ENCODE assay signal across 1 cellular context in the genomic region with DNA sequence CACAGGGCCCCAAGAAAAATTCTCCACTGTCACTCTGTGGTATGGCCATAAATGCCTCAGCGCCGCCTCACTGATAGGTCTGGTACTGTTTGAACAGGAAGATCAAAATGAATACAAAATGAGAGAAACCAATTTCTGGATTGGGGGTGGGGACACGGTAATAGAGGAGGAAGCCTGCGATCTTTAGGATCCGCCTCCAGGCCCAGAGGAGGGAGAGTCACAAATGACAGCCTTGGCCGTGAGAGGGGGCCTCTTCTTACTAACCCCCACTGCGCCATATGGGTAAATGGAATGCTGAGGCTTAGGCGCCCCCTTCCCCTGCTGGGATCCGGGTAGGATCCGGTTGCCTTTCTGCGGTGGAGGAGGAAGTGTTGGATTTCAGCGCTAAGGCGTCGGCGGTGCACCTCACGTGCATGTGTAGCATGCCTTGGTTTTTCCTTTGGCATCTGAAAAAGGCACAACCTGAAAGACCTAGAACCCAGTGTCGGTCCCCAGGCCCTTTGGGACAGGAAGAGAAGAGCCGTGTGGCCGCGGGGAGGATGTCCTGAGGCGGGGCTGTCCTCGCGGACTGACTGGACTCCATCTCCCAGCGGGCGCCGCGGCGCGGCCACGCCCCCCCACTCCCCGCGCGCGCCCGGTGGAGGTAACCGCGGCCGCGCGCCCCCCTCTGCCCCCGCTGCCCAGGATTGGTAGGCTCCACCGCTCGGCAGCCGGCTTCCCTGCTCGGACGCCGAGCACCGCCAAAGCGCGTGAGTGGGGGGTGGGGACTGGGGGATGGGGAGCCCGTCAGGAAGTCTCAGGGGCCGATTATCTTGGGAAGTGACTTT.
TF ChIP-seq lines count a peak whose summit lies in the region.

No MANE protein-coding gene starts in this region.

TF ChIP-seq in HepG2, 621 proteins besides CTCF, POLR2A, EP300 and RAD21 (continued from another document and continues in another):
- TF ChIP-seq KLF11 (CRISPR knock-in tag; IDR thresholded peaks at IDR 0.05): no peak
- peak; percentile 62 for TF ChIP-seq TBX2 (CRISPR knock-in tag; IDR thresholded peaks at IDR 0.05; ENCODE audit: borderline replicate concordance)
- no peak for TF ChIP-seq ZBTB4 (CRISPR knock-in tag; IDR thresholded peaks at IDR 0.05; ENCODE audit: borderline replicate concordance)
- no peak for TF ChIP-seq HDAC6 (IDR thresholded peaks at IDR 0.05; ENCODE audit: low read depth, low read length)
- no peak for TF ChIP-seq ZFYVE20 (CRISPR knock-in tag; IDR thresholded peaks at IDR 0.05; ENCODE audit: borderline replicate concordance, low read depth)
- TF ChIP-seq MAFG (CRISPR knock-in tag; IDR thresholded peaks at IDR 0.05): no peak
- peak; percentile 33; the same call in 1 of the 2 replicates for TF ChIP-seq BORCS8-MEF2B (CRISPR knock-in tag; IDR thresholded peaks at IDR 0.05)
- TF ChIP-seq CEBPB (IDR thresholded peaks at IDR 0.05; ENCODE audit: borderline replicate concordance, low read depth, low read length): no peak
- no peak for TF ChIP-seq CSRNP2 (CRISPR knock-in tag; conservative IDR thresholded peaks at IDR 0.05; ENCODE audit: low read depth)
- no peak for TF ChIP-seq PRDM15 (CRISPR knock-in tag; IDR thresholded peaks at IDR 0.05)
- TF ChIP-seq ZKSCAN1 (IDR thresholded peaks at IDR 0.05; ENCODE audit: low read length): no peak
- 0 out of 2 replicates have a peak, but pooled peaks have one; percentile 89 for TF ChIP-seq FOXO4 (CRISPR knock-in tag; conservative IDR thresholded peaks at IDR 0.05)
- TF ChIP-seq HMG20A (CRISPR knock-in tag; IDR thresholded peaks at IDR 0.05; ENCODE audit: borderline replicate concordance): no peak
- TF ChIP-seq BCLAF1 (IDR thresholded peaks at IDR 0.05): no peak
- no peak; the same call in 1 of the 2 replicates for TF ChIP-seq NR2C2 (CRISPR knock-in tag; IDR thresholded peaks at IDR 0.05; ENCODE audit: borderline replicate concordance)
- TF ChIP-seq, protein P1, sequence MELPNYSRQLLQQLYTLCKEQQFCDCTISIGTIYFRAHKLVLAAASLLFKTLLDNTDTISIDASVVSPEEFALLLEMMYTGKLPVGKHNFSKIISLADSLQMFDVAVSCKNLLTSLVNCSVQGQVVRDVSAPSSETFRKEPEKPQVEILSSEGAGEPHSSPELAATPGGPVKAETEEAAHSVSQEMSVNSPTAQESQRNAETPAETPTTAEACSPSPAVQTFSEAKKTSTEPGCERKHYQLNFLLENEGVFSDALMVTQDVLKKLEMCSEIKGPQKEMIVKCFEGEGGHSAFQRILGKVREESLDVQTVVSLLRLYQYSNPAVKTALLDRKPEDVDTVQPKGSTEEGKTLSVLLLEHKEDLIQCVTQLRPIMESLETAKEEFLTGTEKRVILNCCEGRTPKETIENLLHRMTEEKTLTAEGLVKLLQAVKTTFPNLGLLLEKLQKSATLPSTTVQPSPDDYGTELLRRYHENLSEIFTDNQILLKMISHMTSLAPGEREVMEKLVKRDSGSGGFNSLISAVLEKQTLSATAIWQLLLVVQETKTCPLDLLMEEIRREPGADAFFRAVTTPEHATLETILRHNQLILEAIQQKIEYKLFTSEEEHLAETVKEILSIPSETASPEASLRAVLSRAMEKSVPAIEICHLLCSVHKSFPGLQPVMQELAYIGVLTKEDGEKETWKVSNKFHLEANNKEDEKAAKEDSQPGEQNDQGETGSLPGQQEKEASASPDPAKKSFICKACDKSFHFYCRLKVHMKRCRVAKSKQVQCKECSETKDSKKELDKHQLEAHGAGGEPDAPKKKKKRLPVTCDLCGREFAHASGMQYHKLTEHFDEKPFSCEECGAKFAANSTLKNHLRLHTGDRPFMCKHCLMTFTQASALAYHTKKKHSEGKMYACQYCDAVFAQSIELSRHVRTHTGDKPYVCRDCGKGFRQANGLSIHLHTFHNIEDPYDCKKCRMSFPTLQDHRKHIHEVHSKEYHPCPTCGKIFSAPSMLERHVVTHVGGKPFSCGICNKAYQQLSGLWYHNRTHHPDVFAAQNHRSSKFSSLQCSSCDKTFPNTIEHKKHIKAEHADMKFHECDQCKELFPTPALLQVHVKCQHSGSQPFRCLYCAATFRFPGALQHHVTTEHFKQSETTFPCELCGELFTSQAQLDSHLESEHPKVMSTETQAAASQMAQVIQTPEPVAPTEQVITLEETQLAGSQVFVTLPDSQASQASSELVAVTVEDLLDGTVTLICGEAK (IDR thresholded peaks at IDR 0.05): no peak
- TF ChIP-seq, protein P1 (CRISPR knock-in tag; IDR thresholded peaks at IDR 0.05): no peak
